ENCODE assay signal across 14 cellular contexts in genomic region chr10:114879093-114879492, GRCh38. TPM values are rescaled to one million over a fixed set of nuclear protein-coding genes. Genes with fewer than 3 reads are reported as not detected.
A peak's percentile ranks its signal among the peaks of the same experiment; 100 is the strongest.
DNase-seq lines count a peak whose midpoint lies in the region; ATAC-seq and TF ChIP-seq lines count a peak whose summit lies in the region.
"Had no signal": no experiment of that assay in that cellular context is flagged by ENCODE, and none has a peak within 500 bp of the region (broad histone marks: within the 10 kb centered on the region; RNA-seq: fewer than 3 reads in every experiment).

No MANE protein-coding gene starts in this region.

- H3K4me1 Mint-ChIP-seq in neural progenitor cell, result peaks cover 26% of the 10 kb centered on the region

- RAD21 ChIA-PET in HCT116 (lab: Charles Lee; ENCODE audit: low non-redundant PET in 1 of 2, low total read pairs in 2 of 2, uncharacterized antibody in 2 of 2, unreplicated experiment in 2 of 2), result interaction anchor here (0.6 to 1.4 kb wide), 2 partner anchors 93 to 251 kb away, joined by 3 read pairs; no protein-coding TSS in a partner anchor

- peaks cover 2% of the 10 kb centered on the region for H3K27me3 Mint-ChIP-seq in neural progenitor cell (ENCODE audit: insufficient read depth, low read depth)

- H3K4me3 ChIP-seq in HCT116 (replicated peaks in 1 of 2; ENCODE audit: low read depth in 1 of 2, low read length in 2 of 2) (peak overlapping the region in 1 of 2 experiments; percentile 23; a peak in 3 of 4 replicates), neural progenitor cell (no peak overlapping the region), vagina (no peak overlapping the region)
- H3K4me3 ChIP-seq: BLaER1, transverse colon had no signal

- H3K36me3 ChIP-seq in HCT116 (ENCODE audit: control insufficient read depth in 1 of 2, insufficient read depth in 2 of 2, low read length in 2 of 2), result no peaks in the 10 kb centered on the region
- no peaks in the 10 kb centered on the region for H3K36me3 ChIP-seq in neural progenitor cell
- no peaks in the 10 kb centered on the region for H3K36me3 ChIP-seq in vagina
- H3K36me3 ChIP-seq: BLaER1, transverse colon had no signal

- H3K4me2 ChIP-seq in HCT116 (ENCODE audit: low read length) (peak overlapping the region; percentile 50), neural progenitor cell (peak overlapping the region; percentile 40)
- H3K4me2 ChIP-seq: BLaER1 had no signal

- no peak for DNase-seq in HCT116 (ENCODE audit: low read depth, low spot score)
- peak; percentile 68 for DNase-seq in NCI-H82 (lab: John Stamatoyannopoulos, UW)
- DNase-seq in dedifferentiated amniotic fluid mesenchymal stem cell (ENCODE audit: extremely low spot score), result peak; percentile 37
- DNase-seq in neural progenitor cell (ENCODE audit: low spot score), result peak; percentile 41
- DNase-seq in putamen (ENCODE audit: low spot score), result no peak
- no peak for DNase-seq in cerebellar nuclear complex (lab: John Stamatoyannopoulos, UW)
- no peak for DNase-seq in vagina (ENCODE audit: extremely low spot score in 2 of 2)
- DNase-seq: NCI-H1436 treated with DMSO at 0.1 percent for 48 hours had no signal

- TF ChIP-seq CTCF in HCT116 (IDR thresholded peaks at IDR 0.05 in 2 of 3, conservative IDR thresholded peaks at IDR 0.05 in 1 of 3; ENCODE audit: borderline replicate concordance in 1 of 3, insufficient read depth in 1 of 3, low read depth in 2 of 3, low read length in 2 of 3), result no peak
- TF ChIP-seq CTCF in neural progenitor cell (IDR thresholded peaks at IDR 0.05), result no peak
- TF ChIP-seq CTCF in vagina (IDR thresholded peaks at IDR 0.05), result no peak

- TF ChIP-seq POLR2A in HCT116 (IDR thresholded peaks at IDR 0.05; ENCODE audit: borderline replicate concordance, extremely low read depth, insufficient read depth, insufficient read length) (no peak), vagina (IDR thresholded peaks at IDR 0.05) (no peak)

- H3K9me2 ChIP-seq in HCT116 (ENCODE audit: insufficient read depth), result no peaks in the 10 kb centered on the region

- POLR2A ChIA-PET in HCT116 (lab: Charles Lee), result interaction anchor here (0.6 kb wide), 1 partner anchor 10 kb away, joined by 3 read pairs; no protein-coding TSS in a partner anchor

- H3K4me3 Mint-ChIP-seq in neural progenitor cell, result no peak overlapping the region
- H3K4me3 Mint-ChIP-seq: activated CD4-positive, alpha-beta T cell treated with anti-CD3 and anti-CD28 coated beads, Interleukin-2, amount 10 ng/mL, durations not matched to agents 7 days and 5 days had no signal

- no peaks in the 10 kb centered on the region for H3K9me3 Mint-ChIP-seq in neural progenitor cell
- H3K9me3 Mint-ChIP-seq: activated CD4-positive, alpha-beta T cell treated with anti-CD3 and anti-CD28 coated beads, Interleukin-2, amount 10 ng/mL, durations not matched to agents 7 days and 5 days; naive thymus-derived CD4-positive, alpha-beta T cell; stimulated activated naive CD8-positive, alpha-beta T cell treated with anti-CD3 and anti-CD28 coated beads, Interleukin-15, amount 100 ng/mL, for 72 hours had no signal

- CTCF ChIA-PET in HCT116 (lab: Charles Lee), result interaction anchor here (0.5 to 4.2 kb wide), 27 partner anchors 10 to 592 kb away, joined by 3 to 84 read pairs (median 4); partner anchors contain the start of gene TRUB1

- H4K20me1 ChIP-seq in HCT116 (ENCODE audit: insufficient read depth), result no peaks in the 10 kb centered on the region
- H4K20me1 ChIP-seq in neural progenitor cell (ENCODE audit: low read depth), result no peaks in the 10 kb centered on the region
- H4K20me1 ChIP-seq: BLaER1 had no signal

- H2AFZ ChIP-seq in HCT116 (ENCODE audit: low read depth, low read length, poor library complexity, severe bottlenecking) (peak overlapping the region; percentile 84), neural progenitor cell (replicated peaks) (no peak overlapping the region)

- intact Hi-C loops in HCT116 (cut with micrococcal nuclease) (no loop called here), vagina (cut with DNase I) (no loop called here)

- no peak overlapping the region for H3K27ac ChIP-seq in HCT116 (ENCODE audit: low read depth, low read length)
- no peak overlapping the region for H3K27ac ChIP-seq in neural progenitor cell
- no peak overlapping the region for H3K27ac ChIP-seq in vagina
- H3K27ac ChIP-seq: BLaER1, transverse colon had no signal

- peaks cover 22% of the 10 kb centered on the region for H3F3A ChIP-seq in neural progenitor cell (ENCODE audit: low read depth)

- BruUV-seq in HCT116 (replicated peaks; lab: Mats Ljungman, UMichigan), result no TSS peak

- H3K9ac ChIP-seq in HCT116 (ENCODE audit: low read length), result no peak overlapping the region
- H3K9ac ChIP-seq in neural progenitor cell, result no peak overlapping the region
- H3K9ac ChIP-seq: BLaER1 had no signal

- H3K4me1 ChIP-seq in HCT116 (ENCODE audit: control insufficient read depth in 1 of 2, insufficient read depth in 2 of 2, low read length in 2 of 2) (peaks cover 0 to 19% of the 10 kb centered on the region in 2 experiments; a peak in 2 of 4 replicates), neural progenitor cell (peaks cover 24% of the 10 kb centered on the region), vagina (peaks cover 16% of the 10 kb centered on the region)

- no peaks in the 10 kb centered on the region for H3K36me3 Mint-ChIP-seq in neural progenitor cell
- H3K36me3 Mint-ChIP-seq: naive thymus-derived CD4-positive, alpha-beta T cell had no signal

- H3K79me2 ChIP-seq in HCT116 (ENCODE audit: insufficient read depth, low read length), result no peaks in the 10 kb centered on the region
- no peaks in the 10 kb centered on the region for H3K79me2 ChIP-seq in neural progenitor cell (ENCODE audit: low read depth)

- H3K27me3 ChIP-seq in HCT116 (ENCODE audit: insufficient read depth, low read length) (no peaks in the 10 kb centered on the region), neural progenitor cell (no peaks in the 10 kb centered on the region), vagina (no peaks in the 10 kb centered on the region)
- H3K27me3 ChIP-seq: BLaER1, transverse colon had no signal

- H3K9me3 ChIP-seq in HCT116 (ENCODE audit: control insufficient read depth in 1 of 2, insufficient read depth in 1 of 2, low read depth in 1 of 2, low read length in 2 of 2), result no peaks in the 10 kb centered on the region
- H3K9me3 ChIP-seq in neural progenitor cell (ENCODE audit: low read depth), result no peaks in the 10 kb centered on the region
- no peaks in the 10 kb centered on the region for H3K9me3 ChIP-seq in vagina
- H3K9me3 ChIP-seq: BLaER1, transverse colon had no signal

- no peak overlapping the region for H3K27ac Mint-ChIP-seq in neural progenitor cell
- H3K27ac Mint-ChIP-seq: activated CD4-positive, alpha-beta T cell treated with anti-CD3 and anti-CD28 coated beads, Interleukin-2, amount 10 ng/mL, durations not matched to agents 7 days and 5 days; naive thymus-derived CD4-positive, alpha-beta T cell; stimulated activated naive CD8-positive, alpha-beta T cell treated with anti-CD3 and anti-CD28 coated beads, Interleukin-15, amount 100 ng/mL, for 72 hours had no signal

- ATAC-seq in HCT116 (no peak), HG03354 (IDR thresholded peaks at IDR 0.05; ENCODE audit: poor library complexity, severe bottlenecking, unreplicated experiment) (no peak)

- no peak for TF ChIP-seq RAD21 in HCT116 (IDR thresholded peaks at IDR 0.05; ENCODE audit: low read depth)

TF ChIP-seq in HCT116, 20 proteins besides CTCF, POLR2A, EP300 and RAD21:
- TF ChIP-seq YY1 (IDR thresholded peaks at IDR 0.05; ENCODE audit: extremely low read depth, insufficient replicate concordance, low read depth, low read length) (no peak), TCF7L2 (IDR thresholded peaks at IDR 0.05; ENCODE audit: borderline replicate concordance, extremely low read depth, insufficient read depth, insufficient read length) (no peak), POLR2AphosphoS5 (IDR thresholded peaks at IDR 0.05; ENCODE audit: low read depth, low read length) (no peak), ATF3 (IDR thresholded peaks at IDR 0.05) (no peak), EGR1 (IDR thresholded peaks at IDR 0.05; ENCODE audit: low read depth) (no peak), JUND (IDR thresholded peaks at IDR 0.05) (no peak), EZH2 (IDR thresholded peaks at IDR 0.05) (no peak), CBX3 (IDR thresholded peaks at IDR 0.05; ENCODE audit: low read depth) (no peak), ZNF274 (IDR thresholded peaks at IDR 0.05; ENCODE audit: low read depth, low read length) (no peak), ZBTB33 (IDR thresholded peaks at IDR 0.05; ENCODE audit: extremely low read depth, insufficient replicate concordance, low read length) (no peak), SP1 (IDR thresholded peaks at IDR 0.05; ENCODE audit: low read depth) (no peak), MAX (IDR thresholded peaks at IDR 0.05) (no peak), CEBPB (IDR thresholded peaks at IDR 0.05; ENCODE audit: low read depth) (no peak), ZFX (IDR thresholded peaks at IDR 0.05) (no peak)

RNA-seq across cellular contexts. Expression of gene FHIP2A, which starts 57.5 kb away (rescaled TPM):
- total RNA-seq in HCT116 (2021; ENCODE audit: unreplicated experiment), result 20.7 TPM
- polyA plus RNA-seq in HCT116 (2012), result 4.4 and 5.1 TPM in 2 replicates
- 24.1 and 28.2 TPM in 2 replicates for total RNA-seq in neural progenitor cell (ENCODE audit: low replicate concordance)
- 36.1 TPM for total RNA-seq in vagina

RNA-seq across cellular contexts. Expression of gene TRUB1, which starts 58.9 kb away (rescaled TPM):
- total RNA-seq in HCT116 (2021; ENCODE audit: unreplicated experiment), result 44.1 TPM
- polyA plus RNA-seq in HCT116 (2012), result 10.7 and 15.1 TPM in 2 replicates
- total RNA-seq in neural progenitor cell (ENCODE audit: low replicate concordance), result 27.2 and 41.9 TPM in 2 replicates
- 30.2 TPM for total RNA-seq in vagina

Comparison
In these comparisons a context has a peak if more than half of its experiments do, and no peak if none do; other contexts are left out.
1. DNase-seq: peak in NCI-H82 (single experiment), dedifferentiated amniotic fluid mesenchymal stem cell (single experiment) and neural progenitor cell (single experiment); none in HCT116 (single experiment), putamen (single experiment), cerebellar nuclear complex (0 of 2) and vagina (0 of 2).